In genomic region chr17:28982191-28982793, GRCh38 we compare ENCODE assay signal across 8 cellular contexts. TPM values are rescaled to one million over a fixed set of nuclear protein-coding genes. Genes with fewer than 3 reads are reported as not detected.
DNase-seq lines count a peak whose midpoint lies in the region; ATAC-seq lines count a peak whose summit lies in the region.

No MANE protein-coding gene starts in this region.

- DNase-seq in T-helper 2 cell (peak in 3 of 5 experiments; percentile 14 to 90 (median 89)), NCI-H526 (lab: John Stamatoyannopoulos, UW) (no peak), NCI-H446 (lab: John Stamatoyannopoulos, UW) (no peak)
- no peak for DNase-seq in natural killer cell treated with Interleukin-12 subunit alpha and Interleukin-12 subunit beta and Interleukin-15 and Interleukin-18, amount 100 ng/mL, for 72 hours (ENCODE audit: low spot score)

- H3K27me3 Mint-ChIP-seq in natural killer cell treated with Interleukin-12 subunit alpha and Interleukin-12 subunit beta and Interleukin-15 and Interleukin-18, amount 100 ng/mL, for 72 hours: no peaks in the 10 kb centered on the region

- H3K4me1 Mint-ChIP-seq in natural killer cell treated with Interleukin-12 subunit alpha and Interleukin-12 subunit beta and Interleukin-15 and Interleukin-18, amount 100 ng/mL, for 72 hours (ENCODE audit: low read depth in 2 of 2): peaks cover 19 to 26% of the 10 kb centered on the region in 2 donors

- H3K27ac ChIP-seq in adipose tissue (ENCODE audit: low read depth, low read length): peak overlapping the region; percentile 32

- no peaks in the 10 kb centered on the region for H3K9me3 Mint-ChIP-seq in natural killer cell treated with Interleukin-12 subunit alpha and Interleukin-12 subunit beta and Interleukin-15 and Interleukin-18, amount 100 ng/mL, for 72 hours

- WGBS in adipose tissue, 3 donors: 34 to 72% (median 39%) methylated on average over 9 of the region's 9 CpGs

- H3K4me3 Mint-ChIP-seq in natural killer cell treated with Interleukin-12 subunit alpha and Interleukin-12 subunit beta and Interleukin-15 and Interleukin-18, amount 100 ng/mL, for 72 hours: peak overlapping the region; percentile 59

- ATAC-seq in GM21737 (IDR thresholded peaks at IDR 0.05; ENCODE audit: unreplicated experiment): peak; percentile 68
- ATAC-seq in natural killer cell treated with Interleukin-12 subunit alpha and Interleukin-12 subunit beta and Interleukin-15 and Interleukin-18, amount 100 ng/mL, for 72 hours: peak; percentile 88 to 89
- no peak for ATAC-seq in HG03432 (IDR thresholded peaks at IDR 0.05; ENCODE audit: unreplicated experiment)
- ATAC-seq in GM21515 (IDR thresholded peaks at IDR 0.05; ENCODE audit: unreplicated experiment): no peak

- peak overlapping the region; percentile 80 to 86 for H3K27ac Mint-ChIP-seq in natural killer cell treated with Interleukin-12 subunit alpha and Interleukin-12 subunit beta and Interleukin-15 and Interleukin-18, amount 100 ng/mL, for 72 hours

- H3K36me3 Mint-ChIP-seq in natural killer cell treated with Interleukin-12 subunit alpha and Interleukin-12 subunit beta and Interleukin-15 and Interleukin-18, amount 100 ng/mL, for 72 hours: no peaks in the 10 kb centered on the region

RNA-seq across cellular contexts. Expression of gene SEZ6, which starts 23.5 kb away (rescaled TPM):
- polyA plus RNA-seq in adipose tissue: under 1 TPM in 2 of 3 donors, not detected in 1; 0.21 to 0.25 TPM
- not detected for total RNA-seq in natural killer cell treated with Interleukin-12 subunit alpha and Interleukin-12 subunit beta and Interleukin-15 and Interleukin-18, amount 100 ng/mL, for 72 hours

RNA-seq across cellular contexts. Expression of gene PHF12, which starts 31.0 kb away (rescaled TPM):
- polyA plus RNA-seq in adipose tissue: 10 to 100 TPM; 13.5 to 17.2 (median 14.0) TPM
- 10 to 100 TPM; 68.0 to 72.2 TPM for total RNA-seq in natural killer cell treated with Interleukin-12 subunit alpha and Interleukin-12 subunit beta and Interleukin-15 and Interleukin-18, amount 100 ng/mL, for 72 hours

Comparison
In these comparisons a context has a peak if more than half of its experiments do, and no peak if none do; other contexts are left out.
1. ATAC-seq: peak in GM21737 (single experiment) and natural killer cell treated with Interleukin-12 subunit alpha and Interleukin-12 subunit beta and Interleukin-15 and Interleukin-18, amount 100 ng/mL, for 72 hours (2 of 2); none in HG03432 (single experiment) and GM21515 (single experiment).
2. DNase-seq: peak in T-helper 2 cell (3 of 5); none in natural killer cell treated with Interleukin-12 subunit alpha and Interleukin-12 subunit beta and Interleukin-15 and Interleukin-18, amount 100 ng/mL, for 72 hours (single experiment), NCI-H526 (0 of 2) and NCI-H446 (0 of 2).